2 cellular contexts compared by ENCODE assay signal in the genomic region with DNA sequence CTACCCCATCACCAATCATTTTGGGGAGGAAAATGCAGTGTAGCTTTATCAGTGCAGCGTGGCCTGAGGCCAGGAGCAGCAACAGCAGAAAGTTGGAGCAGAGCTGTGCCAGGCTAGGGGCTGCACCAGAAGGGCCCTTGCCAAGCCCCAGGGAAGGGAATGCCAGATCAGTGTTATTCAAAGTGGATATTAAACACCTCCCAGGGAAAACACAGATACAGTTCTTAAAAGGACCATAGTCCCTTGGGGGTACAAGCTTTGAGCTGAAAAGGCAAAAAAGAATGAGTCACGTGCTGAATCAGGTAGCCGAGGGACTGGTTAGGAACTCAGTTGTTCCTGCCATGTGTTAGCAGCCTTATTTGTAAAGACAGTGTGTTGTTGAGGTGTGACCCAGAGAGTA.
TF ChIP-seq lines count a peak whose summit lies in the region.

No MANE protein-coding gene starts in this region.

TF ChIP-seq in SK-N-SH, 30 proteins besides CTCF, POLR2A, EP300 and RAD21 (continued from another document):
- TF ChIP-seq, protein P1, sequence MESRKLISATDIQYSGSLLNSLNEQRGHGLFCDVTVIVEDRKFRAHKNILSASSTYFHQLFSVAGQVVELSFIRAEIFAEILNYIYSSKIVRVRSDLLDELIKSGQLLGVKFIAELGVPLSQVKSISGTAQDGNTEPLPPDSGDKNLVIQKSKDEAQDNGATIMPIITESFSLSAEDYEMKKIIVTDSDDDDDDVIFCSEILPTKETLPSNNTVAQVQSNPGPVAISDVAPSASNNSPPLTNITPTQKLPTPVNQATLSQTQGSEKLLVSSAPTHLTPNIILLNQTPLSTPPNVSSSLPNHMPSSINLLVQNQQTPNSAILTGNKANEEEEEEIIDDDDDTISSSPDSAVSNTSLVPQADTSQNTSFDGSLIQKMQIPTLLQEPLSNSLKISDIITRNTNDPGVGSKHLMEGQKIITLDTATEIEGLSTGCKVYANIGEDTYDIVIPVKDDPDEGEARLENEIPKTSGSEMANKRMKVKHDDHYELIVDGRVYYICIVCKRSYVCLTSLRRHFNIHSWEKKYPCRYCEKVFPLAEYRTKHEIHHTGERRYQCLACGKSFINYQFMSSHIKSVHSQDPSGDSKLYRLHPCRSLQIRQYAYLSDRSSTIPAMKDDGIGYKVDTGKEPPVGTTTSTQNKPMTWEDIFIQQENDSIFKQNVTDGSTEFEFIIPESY (IDR thresholded peaks at IDR 0.05; ENCODE audit: borderline replicate concordance, low read depth): no peak
- TF ChIP-seq, protein P2, sequence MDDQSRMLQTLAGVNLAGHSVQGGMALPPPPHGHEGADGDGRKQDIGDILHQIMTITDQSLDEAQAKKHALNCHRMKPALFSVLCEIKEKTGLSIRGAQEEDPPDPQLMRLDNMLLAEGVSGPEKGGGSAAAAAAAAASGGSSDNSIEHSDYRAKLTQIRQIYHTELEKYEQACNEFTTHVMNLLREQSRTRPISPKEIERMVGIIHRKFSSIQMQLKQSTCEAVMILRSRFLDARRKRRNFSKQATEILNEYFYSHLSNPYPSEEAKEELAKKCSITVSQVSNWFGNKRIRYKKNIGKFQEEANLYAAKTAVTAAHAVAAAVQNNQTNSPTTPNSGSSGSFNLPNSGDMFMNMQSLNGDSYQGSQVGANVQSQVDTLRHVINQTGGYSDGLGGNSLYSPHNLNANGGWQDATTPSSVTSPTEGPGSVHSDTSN (IDR thresholded peaks at IDR 0.05): no peak
- TF ChIP-seq FOXM1 (IDR thresholded peaks at IDR 0.05; ENCODE audit: low read depth) (no peak), TAF1 (IDR thresholded peaks at IDR 0.05; ENCODE audit: borderline replicate concordance, low read depth, low read length) (no peak), FOSL2 (IDR thresholded peaks at IDR 0.05; ENCODE audit: borderline replicate concordance, low read depth) (no peak), SMC3 (IDR thresholded peaks at IDR 0.05; ENCODE audit: low read depth, low read length) (no peak), ELF1 (IDR thresholded peaks at IDR 0.05) (no peak), YY1 (IDR thresholded peaks at IDR 0.05; ENCODE audit: low read depth) (no peak), RFX5 (IDR thresholded peaks at IDR 0.05; ENCODE audit: low read length) (no peak), NRF1 (IDR thresholded peaks at IDR 0.05; ENCODE audit: low read depth, low read length) (no peak), EZH2phosphoT487 (IDR thresholded peaks at IDR 0.05; ENCODE audit: borderline replicate concordance, low read depth) (no peak), POLR2AphosphoS5 (IDR thresholded peaks at IDR 0.05; ENCODE audit: low read depth, low read length) (no peak), GABPA (IDR thresholded peaks at IDR 0.05; ENCODE audit: low read depth) (no peak), JUND (IDR thresholded peaks at IDR 0.05) (no peak), TCF12 (IDR thresholded peaks at IDR 0.05) (no peak)

TF ChIP-seq in SK-N-SH treated with all-trans-retinoic acid at 6 μM for 48 hours, 23 proteins besides CTCF, POLR2A, EP300 and RAD21 (continued from another document):
- TF ChIP-seq ZFP3 (CRISPR knock-in tag; IDR thresholded peaks at IDR 0.05): no peak
- TF ChIP-seq ZNF70 (CRISPR knock-in tag; IDR thresholded peaks at IDR 0.05): no peak
- TF ChIP-seq GLIS3 (CRISPR knock-in tag; IDR thresholded peaks at IDR 0.05): no peak
- TF ChIP-seq BACH2 (CRISPR knock-in tag; IDR thresholded peaks at IDR 0.05; ENCODE audit: borderline replicate concordance): no peak
- TF ChIP-seq OSR1 (CRISPR knock-in tag; IDR thresholded peaks at IDR 0.05): no peak
- TF ChIP-seq RARB (CRISPR knock-in tag; IDR thresholded peaks at IDR 0.05): no peak
- no peak for TF ChIP-seq TCF4 (CRISPR knock-in tag; IDR thresholded peaks at IDR 0.05; ENCODE audit: borderline replicate concordance)
- TF ChIP-seq, protein P3, sequence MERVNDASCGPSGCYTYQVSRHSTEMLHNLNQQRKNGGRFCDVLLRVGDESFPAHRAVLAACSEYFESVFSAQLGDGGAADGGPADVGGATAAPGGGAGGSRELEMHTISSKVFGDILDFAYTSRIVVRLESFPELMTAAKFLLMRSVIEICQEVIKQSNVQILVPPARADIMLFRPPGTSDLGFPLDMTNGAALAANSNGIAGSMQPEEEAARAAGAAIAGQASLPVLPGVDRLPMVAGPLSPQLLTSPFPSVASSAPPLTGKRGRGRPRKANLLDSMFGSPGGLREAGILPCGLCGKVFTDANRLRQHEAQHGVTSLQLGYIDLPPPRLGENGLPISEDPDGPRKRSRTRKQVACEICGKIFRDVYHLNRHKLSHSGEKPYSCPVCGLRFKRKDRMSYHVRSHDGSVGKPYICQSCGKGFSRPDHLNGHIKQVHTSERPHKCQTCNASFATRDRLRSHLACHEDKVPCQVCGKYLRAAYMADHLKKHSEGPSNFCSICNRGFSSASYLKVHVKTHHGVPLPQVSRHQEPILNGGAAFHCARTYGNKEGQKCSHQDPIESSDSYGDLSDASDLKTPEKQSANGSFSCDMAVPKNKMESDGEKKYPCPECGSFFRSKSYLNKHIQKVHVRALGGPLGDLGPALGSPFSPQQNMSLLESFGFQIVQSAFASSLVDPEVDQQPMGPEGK (CRISPR knock-in tag; IDR thresholded peaks at IDR 0.05; ENCODE audit: borderline replicate concordance): no peak
TF ChIP-seq in SK-N-SH treated with all-trans-retinoic acid at 6 μM for 48 hours: peak in this region for 0.
